32 cellular contexts compared by ENCODE assay signal in genomic region chr4:155062948-155063347, GRCh38.
"Had no signal": no experiment of that assay in that cellular context is flagged by ENCODE, and none has a peak within 500 bp of the region (broad histone marks: within the 10 kb centered on the region; RNA-seq: fewer than 3 reads in every experiment).

No MANE protein-coding gene starts in this region.

- ATAC-seq: activated CD8-positive, alpha-beta memory T cell treated with anti-CD3 and anti-CD28 coated beads, Interleukin-2, amount 10 ng/mL, durations not matched to agents 7 days and 5 days; activated naive CD8-positive, alpha-beta T cell treated with anti-CD3 and anti-CD28 coated beads, Interleukin-2, amount 50 U/mL, for 24 hours; Right ventricle myocardium inferior had no signal

- DNase-seq: activated B cell treated with CpG ODN at 0.5 μM for 24 hours; activated CD4-positive, alpha-beta memory T cell treated with anti-CD3 and anti-CD28 coated beads, Interleukin-2, amount 10 ng/mL, durations not matched to agents 7 days and 5 days; activated CD4-positive, alpha-beta T cell treated with anti-CD3 and anti-CD28 coated beads for 1 hour; activated CD4-positive, alpha-beta T cell treated with anti-CD3 and anti-CD28 coated beads for 48 hours; activated CD8-positive, alpha-beta memory T cell treated with anti-CD3 and anti-CD28 coated beads for 24 hours; activated CD8-positive, alpha-beta memory T cell treated with anti-CD3 and anti-CD28 coated beads, Interleukin-2, amount 10 ng/mL, durations not matched to agents 7 days and 5 days; activated CD8-positive, alpha-beta memory T cell treated with anti-CD3 and anti-CD28 coated beads, Interleukin-2, amount 50 U/mL, for 48 hours; activated effector memory CD4-positive, alpha-beta T cell treated with Interleukin-2 at 50 U/mL for 16 hours; activated naive CD4-positive, alpha-beta T cell treated with anti-CD3 and anti-CD28 coated beads, Interleukin-2, amount 10 ng/mL, durations not matched to agents 7 days and 5 days; activated naive CD8-positive, alpha-beta T cell treated with anti-CD3 and anti-CD28 coated beads, Interleukin-2, amount 50 U/mL, for 24 hours; activated T-cell treated with anti-CD3 and anti-CD28 coated beads, Interleukin-2, amount 50 U/mL, for 48 hours; amniotic stem cell; aorta; brain microvascular endothelial cell; central memory CD4-positive, alpha-beta T cell; MM.1S; MV-4-11; NCI-H1092 treated with DMSO at 0.1 percent for 48 hours; NCI-H1417; NCI-H146; NCI-H187; NCI-H2029 treated with DMSO at 0.1 percent for 48 hours; NCI-H2107; NCI-H2171; NCI-H510A; NCI-H526; NCI-H748 treated with DMSO at 0.1 percent for 48 hours; NK-92 treated with Interleukin-12 subunit alpha and Interleukin-12 subunit beta, amount 100 ng/mL, for 24 hours; PC-9; SIG-M5; T1000 had no signal
